ENCODE assay signal across 11 cellular contexts in the genomic region with DNA sequence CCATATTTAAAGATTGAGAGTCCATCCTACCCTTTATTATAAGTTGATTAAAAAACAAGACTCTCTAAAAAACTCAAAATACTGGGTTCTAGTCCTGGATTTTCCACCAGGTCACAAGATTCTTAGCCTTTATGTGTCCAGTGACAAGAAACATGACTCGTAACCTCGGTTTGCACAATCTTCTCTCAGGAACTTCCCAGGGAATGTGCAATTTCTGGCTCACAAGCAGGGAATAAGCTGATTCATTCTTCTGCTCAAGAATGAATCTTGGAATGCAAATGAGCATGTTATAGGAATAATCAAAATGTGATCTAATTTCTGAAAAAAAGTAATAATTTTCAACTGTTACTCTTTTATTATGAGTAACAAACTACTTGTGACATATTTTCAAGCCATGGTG. TPM values are rescaled to one million over a fixed set of nuclear protein-coding genes. Genes with fewer than 3 reads are reported as not detected.
DNase-seq lines count a peak whose midpoint lies in the region; ATAC-seq, FAIRE-seq and TF ChIP-seq lines count a peak whose summit lies in the region.
"Had no signal": no experiment of that assay in that cellular context is flagged by ENCODE, and none has a peak within 500 bp of the region (broad histone marks: within the 10 kb centered on the region; RNA-seq: fewer than 3 reads in every experiment).

No MANE protein-coding gene starts in this region.

- DNase-seq in AG10803 (ENCODE audit: low read depth) (peak; percentile 93), LHCN-M2 (ENCODE audit: low read depth) (peak; percentile 85), cardiac fibroblast (ENCODE audit: low read depth in 2 of 2) (peak; percentile 92 to 93), myocyte (ENCODE audit: low read depth) (peak; percentile 46), GF-D8 (lab: John Stamatoyannopoulos, UW) (no peak), GM19239 (ENCODE audit: insufficient read length, low spot score) (no peak)
- DNase-seq: COR-L47, naive B cell, NCI-H748 treated with DMSO at 0.1 percent for 48 hours had no signal

- H3K4me3 ChIP-seq in AG10803 (ENCODE audit: low read length): no peak overlapping the region
- no peak overlapping the region for H3K4me3 ChIP-seq in cardiac fibroblast (replicated peaks in 1 of 2; ENCODE audit: low read depth in 2 of 2, low read length in 2 of 2)

- FAIRE-seq in GM19239 (lab: Jason Lieb, UNC): no peak

- ATAC-seq in GM19463 (IDR thresholded peaks at IDR 0.05; ENCODE audit: unreplicated experiment) (no peak), GM21515 (IDR thresholded peaks at IDR 0.05; ENCODE audit: unreplicated experiment) (no peak)

- TF ChIP-seq CTCF in AG10803 (conservative IDR thresholded peaks at IDR 0.05; ENCODE audit: low read length): no peak
- TF ChIP-seq CTCF in cardiac fibroblast (IDR thresholded peaks at IDR 0.05; ENCODE audit: low read depth, low read length): no peak

RNA-seq across cellular contexts. Expression of gene OGFRL1, which starts 45.1 kb away (rescaled TPM):
- total RNA-seq in LHCN-M2 (2014; rRNA removed) (30.7 and 35.3 TPM in 2 replicates), myocyte (27.1 and 31.5 TPM in 2 replicates)
- 12.0 TPM for polyA plus RNA-seq in LHCN-M2 (2012)
- polyA plus RNA-seq in myocyte (2012): 26.4 TPM

Comparison
In these comparisons a context has a peak if more than half of its experiments do, and no peak if none do; other contexts are left out.
1. DNase-seq: peak in AG10803 (single experiment), LHCN-M2 (single experiment), cardiac fibroblast (2 of 2) and myocyte (single experiment); none in GF-D8 (single experiment) and GM19239 (single experiment).